In genomic region chr7:151498495-151498894, GRCh38 we compare ENCODE assay signal across 24 cellular contexts. TPM values are rescaled to one million over a fixed set of nuclear protein-coding genes. Genes with fewer than 3 reads are reported as not detected.
DNase-seq lines count a peak whose midpoint lies in the region; ATAC-seq and TF ChIP-seq lines count a peak whose summit lies in the region.
"Had no signal": no experiment of that assay in that cellular context is flagged by ENCODE, and none has a peak within 500 bp of the region (broad histone marks: within the 10 kb centered on the region; RNA-seq: fewer than 3 reads in every experiment).

No MANE protein-coding gene starts in this region.

- no peak for ATAC-seq in WTC11
- peak; percentile 33 to 60 (median 47) for ATAC-seq in psoas muscle
- ATAC-seq in HG02981 (IDR thresholded peaks at IDR 0.05; ENCODE audit: unreplicated experiment) = no peak

- CTCF ChIA-PET in Calu3 (lab: Charles Lee) = interaction anchor here (0.6 to 1.2 kb wide), 3 partner anchors 23 to 137 kb away, joined by 3 to 5 read pairs (median 3); no protein-coding TSS in a partner anchor
- CTCF ChIA-PET in WTC11 (lab: Charles Lee) = interaction anchor here (0.7 to 3.0 kb wide), 4 partner anchors 9 to 184 kb away, joined by 3 to 23 read pairs (median 3); no protein-coding TSS in a partner anchor

- peaks cover 78% of the 10 kb centered on the region for H3K4me1 Mint-ChIP-seq in Calu3 (ENCODE audit: low read depth, unreplicated experiment)
- peaks cover 89% of the 10 kb centered on the region for H3K4me1 Mint-ChIP-seq in WTC11
- H3K4me1 Mint-ChIP-seq in immature natural killer cell = peaks cover 70 to 96% of the 10 kb centered on the region in 2 donors

- peak overlapping the region; percentile 11 for H3K27ac ChIP-seq in psoas muscle
- peak overlapping the region in 1 of 4 donors; percentile 32 for H3K27ac ChIP-seq in sigmoid colon
- H3K27ac ChIP-seq: HL-60 had no signal

- H3K4me1 ChIP-seq in psoas muscle (peaks cover 83% of the 10 kb centered on the region), sigmoid colon (peaks cover 0 to 91% (median 77%) of the 10 kb centered on the region in 4 donors)

- no TSS peak for BruUV-seq in Calu3 (replicated peaks; lab: Mats Ljungman, UMichigan)

- H3K9me3 ChIP-seq in psoas muscle = no peaks in the 10 kb centered on the region
- no peaks in the 10 kb centered on the region for H3K9me3 ChIP-seq in sigmoid colon
- H3K9me3 ChIP-seq: SK-N-SH had no signal

- H3K9me3 Mint-ChIP-seq in Calu3 (ENCODE audit: low read depth, unreplicated experiment) (no peaks in the 10 kb centered on the region), WTC11 (no peaks in the 10 kb centered on the region), immature natural killer cell (no peaks in the 10 kb centered on the region)
- H3K9me3 Mint-ChIP-seq: CD8-positive, alpha-beta memory T cell; H9; IgD-negative memory B cell had no signal

- peak overlapping the region; percentile 2 for H3K4me3 Mint-ChIP-seq in Calu3 (ENCODE audit: low read depth, unreplicated experiment)
- H3K4me3 Mint-ChIP-seq in WTC11 = no peak overlapping the region
- no peak overlapping the region for H3K4me3 Mint-ChIP-seq in immature natural killer cell
- H3K4me3 Mint-ChIP-seq: H9, IgD-negative memory B cell had no signal

- H3K36me3 ChIP-seq in psoas muscle (ENCODE audit: insufficient read depth in 1 of 2, low read depth in 1 of 2) = no peaks in the 10 kb centered on the region
- no peaks in the 10 kb centered on the region for H3K36me3 ChIP-seq in sigmoid colon

- H3K4me3 ChIP-seq in psoas muscle = no peak overlapping the region
- H3K4me3 ChIP-seq in sigmoid colon = no peak overlapping the region

- TF ChIP-seq POLR2A in sigmoid colon (IDR thresholded peaks at IDR 0.05) = no peak

- H3K27me3 ChIP-seq in psoas muscle (ENCODE audit: insufficient read depth in 3 of 3, low read length in 2 of 3) (no peaks in the 10 kb centered on the region), sigmoid colon (no peaks in the 10 kb centered on the region)

- no peak for TF ChIP-seq EP300 in sigmoid colon (IDR thresholded peaks at IDR 0.05)

- intact Hi-C loops in Calu3 (cut with micrococcal nuclease; ENCODE audit: unreplicated experiment) (no loop called here), psoas muscle (cut with DNase I) (no loop called here), sigmoid colon (cut with DNase I) (no loop called here)

- DNase-seq in Calu3 (no peak), WTC11 (ENCODE audit: low spot score) (no peak), left kidney (ENCODE audit: low read depth, low spot score) (peak; percentile 54), psoas muscle (no peak), sigmoid colon (no peak), immature natural killer cell (no peak), NK-92 (lab: John Stamatoyannopoulos, UW; ENCODE audit: unreplicated experiment) (no peak)
- DNase-seq: C1 segment of cervical spinal cord; CD8-positive, alpha-beta memory T cell; DMS 273 treated with DMSO at 0.1 percent for 48 hours; GDM1; H9; Karpas-422; NCI-H1417 treated with DMSO at 0.1 percent for 48 hours; NCI-H1930; NCI-H226; NCI-H524; SHP77; SK-N-SH had no signal

- H3K27me3 Mint-ChIP-seq in Calu3 (ENCODE audit: unreplicated experiment) (no peaks in the 10 kb centered on the region), WTC11 (ENCODE audit: low read depth) (no peaks in the 10 kb centered on the region), immature natural killer cell (ENCODE audit: low read depth in 3 of 3) (peaks cover 0 to 3% (median 3%) of the 10 kb centered on the region in 3 donors)
- H3K27me3 Mint-ChIP-seq: IgD-negative memory B cell had no signal

- 53 to 63% (median 56%) methylated on average over 5 of the region's 5 CpGs for WGBS in psoas muscle, 3 donors
- WGBS in sigmoid colon, 2 donors = 62 to 80% methylated on average over 5 of the region's 5 CpGs

- H3K27ac Mint-ChIP-seq in Calu3 (ENCODE audit: unreplicated experiment) = no peak overlapping the region
- H3K27ac Mint-ChIP-seq in WTC11 = peak overlapping the region; percentile 81; the same call in 1 of the 2 replicates
- peak overlapping the region in 1 of 6 donors; percentile 17 for H3K27ac Mint-ChIP-seq in immature natural killer cell

- POLR2A ChIA-PET in WTC11 (lab: Charles Lee) = no interaction called here

- TF ChIP-seq CTCF in Calu3 (IDR thresholded peaks at IDR 0.05; ENCODE audit: unreplicated experiment) (no peak), WTC11 (IDR thresholded peaks at IDR 0.05) (no peak), psoas muscle (IDR thresholded peaks at IDR 0.05) (no peak), sigmoid colon (IDR thresholded peaks at IDR 0.05) (no peak)

- peaks cover 6% of the 10 kb centered on the region for H3K36me3 Mint-ChIP-seq in Calu3 (ENCODE audit: insufficient read depth, unreplicated experiment)
- no peaks in the 10 kb centered on the region for H3K36me3 Mint-ChIP-seq in WTC11
- H3K36me3 Mint-ChIP-seq in immature natural killer cell = no peaks in the 10 kb centered on the region

TF ChIP-seq in WTC11, 78 proteins besides CTCF, POLR2A, EP300 and RAD21:
- TF ChIP-seq ZNF232 (CRISPR knock-in tag; IDR thresholded peaks at IDR 0.05) (no peak), TEAD1 (CRISPR knock-in tag; IDR thresholded peaks at IDR 0.05) (no peak), NR1H2 (CRISPR knock-in tag; IDR thresholded peaks at IDR 0.05) (no peak), MXD4 (CRISPR knock-in tag; IDR thresholded peaks at IDR 0.05; ENCODE audit: borderline replicate concordance) (no peak), ATF2 (CRISPR knock-in tag; IDR thresholded peaks at IDR 0.05; ENCODE audit: borderline replicate concordance, low read depth) (no peak), MAX (CRISPR knock-in tag; IDR thresholded peaks at IDR 0.05) (no peak)

RNA-seq across cellular contexts. Expression of gene RHEB, which starts 21.2 kb away (rescaled TPM):
- total RNA-seq in Calu3 (2022) (123 and 126 TPM in 2 replicates), WTC11 (2021) (126 to 133 TPM (median 127 TPM) in 3 replicates), psoas muscle (100 to 1,000 TPM in 3 of 4 donors, 10 to 100 TPM in 1; 98.0 to 191 (median 142) TPM), sigmoid colon (100 to 1,000 TPM; 121 to 162 (median 136) TPM)
- polyA plus RNA-seq in psoas muscle (100 to 1,000 TPM; 167 to 248 (median 176) TPM), sigmoid colon (100 to 1,000 TPM in 1 of 3 donors, 10 to 100 TPM in 2; 48.3 to 110 (median 91.3) TPM), immature natural killer cell (10 to 100 TPM; 61.2 to 70.2 (median 61.8) TPM)

RNA-seq across cellular contexts. Expression of gene CRYGN, which starts 58.6 kb away (rescaled TPM):
- total RNA-seq in Calu3 (2022) = not detected in 2 replicates
- 1.0 to 1.6 TPM (median 1.5 TPM) in 3 replicates for total RNA-seq in WTC11 (2021)
- total RNA-seq in psoas muscle = under 1 TPM in 1 of 4 donors, not detected in 3; 0.15 TPM
- under 1 TPM in 1 of 3 donors, not detected in 2; 0.12 TPM for polyA plus RNA-seq in psoas muscle
- 1 to 10 TPM in 2 of 4 donors, not detected in 2; 1.4 to 1.8 TPM for total RNA-seq in sigmoid colon
- under 1 TPM in 2 of 3 donors, not detected in 1; 0.17 to 0.60 TPM for polyA plus RNA-seq in sigmoid colon
- not detected for polyA plus RNA-seq in immature natural killer cell
- total RNA-seq: CD8-positive, alpha-beta memory T cell; HT1080; MCF 10A had no signal
- polyA plus RNA-seq: IgD-negative memory B cell, SK-N-SH had no signal

Comparison
In these comparisons a context has a peak if more than half of its experiments do, and no peak if none do; other contexts are left out.
1. ATAC-seq: peak in psoas muscle (4 of 4); none in WTC11 (single experiment) and HG02981 (single experiment).